ENCODE assay signal across 1 cellular context in genomic region chr17:8430966-8431365, GRCh38.
TF ChIP-seq lines count a peak whose summit lies in the region.

No MANE protein-coding gene starts in this region.

TF ChIP-seq in HepG2, 621 proteins besides CTCF, POLR2A, EP300 and RAD21:
- TF ChIP-seq, protein P1, sequence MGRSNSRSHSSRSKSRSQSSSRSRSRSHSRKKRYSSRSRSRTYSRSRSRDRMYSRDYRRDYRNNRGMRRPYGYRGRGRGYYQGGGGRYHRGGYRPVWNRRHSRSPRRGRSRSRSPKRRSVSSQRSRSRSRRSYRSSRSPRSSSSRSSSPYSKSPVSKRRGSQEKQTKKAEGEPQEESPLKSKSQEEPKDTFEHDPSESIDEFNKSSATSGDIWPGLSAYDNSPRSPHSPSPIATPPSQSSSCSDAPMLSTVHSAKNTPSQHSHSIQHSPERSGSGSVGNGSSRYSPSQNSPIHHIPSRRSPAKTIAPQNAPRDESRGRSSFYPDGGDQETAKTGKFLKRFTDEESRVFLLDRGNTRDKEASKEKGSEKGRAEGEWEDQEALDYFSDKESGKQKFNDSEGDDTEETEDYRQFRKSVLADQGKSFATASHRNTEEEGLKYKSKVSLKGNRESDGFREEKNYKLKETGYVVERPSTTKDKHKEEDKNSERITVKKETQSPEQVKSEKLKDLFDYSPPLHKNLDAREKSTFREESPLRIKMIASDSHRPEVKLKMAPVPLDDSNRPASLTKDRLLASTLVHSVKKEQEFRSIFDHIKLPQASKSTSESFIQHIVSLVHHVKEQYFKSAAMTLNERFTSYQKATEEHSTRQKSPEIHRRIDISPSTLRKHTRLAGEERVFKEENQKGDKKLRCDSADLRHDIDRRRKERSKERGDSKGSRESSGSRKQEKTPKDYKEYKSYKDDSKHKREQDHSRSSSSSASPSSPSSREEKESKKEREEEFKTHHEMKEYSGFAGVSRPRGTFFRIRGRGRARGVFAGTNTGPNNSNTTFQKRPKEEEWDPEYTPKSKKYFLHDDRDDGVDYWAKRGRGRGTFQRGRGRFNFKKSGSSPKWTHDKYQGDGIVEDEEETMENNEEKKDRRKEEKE (IDR thresholded peaks at IDR 0.05): no peak
- no peak for TF ChIP-seq FOXA3 (CRISPR knock-in tag; IDR thresholded peaks at IDR 0.05)
- no peak for TF ChIP-seq ADNP (CRISPR knock-in tag; IDR thresholded peaks at IDR 0.05)
- TF ChIP-seq FOSL2 (CRISPR knock-in tag; IDR thresholded peaks at IDR 0.05): peak; percentile 24; the same call in 1 of the 2 replicates
- TF ChIP-seq KLF12 (CRISPR knock-in tag; IDR thresholded peaks at IDR 0.05; ENCODE audit: borderline replicate concordance): no peak
